In genomic region chr9:89172398-89172797, GRCh38 we compare ENCODE assay signal across 21 cellular contexts. TPM values are rescaled to one million over a fixed set of nuclear protein-coding genes. Genes with fewer than 3 reads are reported as not detected.
DNase-seq lines count a peak whose midpoint lies in the region; ATAC-seq, FAIRE-seq and TF ChIP-seq lines count a peak whose summit lies in the region.
"Had no signal": no experiment of that assay in that cellular context is flagged by ENCODE, and none has a peak within 500 bp of the region (broad histone marks: within the 10 kb centered on the region; RNA-seq: fewer than 3 reads in every experiment).

No MANE protein-coding gene starts in this region.

- POLR2A ChIA-PET in HEK293 (lab: Yijun Ruan, JAX) = no interaction called here

- no peak overlapping the region for H3K27ac ChIP-seq in HEK293 (ENCODE audit: extremely low read depth, low read depth, low read length)
- peak overlapping the region in 3 of 5 donors; percentile 43 to 69 (median 53) for H3K27ac ChIP-seq in adrenal gland
- H3K27ac ChIP-seq: 22Rv1, A549, BLaER1 had no signal

- TF ChIP-seq CTCF in HEK293 (tag by site-specific recombination; IDR thresholded peaks at IDR 0.05) (no peak), adrenal gland (IDR thresholded peaks at IDR 0.05) (no peak)

- in situ Hi-C loops in ACHN (cut with HindIII; ENCODE audit: low pct_ligation_motif_present, low pct_unique_long_range_greater_than_20kb, low sequenced_read_pairs) = no loop called here

- CTCF ChIA-PET in HEK293 (lab: Yijun Ruan, JAX) = no interaction called here

- peak; percentile 55 for FAIRE-seq in urothelium cell line (lab: Jason Lieb, UNC)
- FAIRE-seq: A549, D721Med, G401.6, GM12891, GM19239 had no signal

- H3K4me1 ChIP-seq in HEK293 (ENCODE audit: control insufficient read depth, insufficient read depth, low read length) (no peaks in the 10 kb centered on the region), adrenal gland (replicated peaks in 1 of 2) (peaks cover 29 to 30% of the 10 kb centered on the region in 2 donors)
- H3K4me1 ChIP-seq: A549, BLaER1 had no signal

- ATAC-seq in GM21360 (IDR thresholded peaks at IDR 0.05; ENCODE audit: unreplicated experiment) = no peak

- H3K27me3 ChIP-seq in adrenal gland = no peaks in the 10 kb centered on the region
- H3K27me3 ChIP-seq: BE2C had no signal

- H3K4me3 ChIP-seq in HEK293 (ENCODE audit: low read depth, low read length) (no peak overlapping the region), adrenal gland (no peak overlapping the region)
- H3K4me3 ChIP-seq: A549, BLaER1 had no signal

- DNase-seq in adrenal gland (no peak), urothelium cell line (ENCODE audit: low spot score) (no peak), NCI-H2107 treated with DMSO at 0.1 percent for 48 hours (lab: John Stamatoyannopoulos, UW; ENCODE audit: unreplicated experiment) (no peak), ACHN (no peak)
- DNase-seq: BE2C; C1 segment of cervical spinal cord; CD4-positive, alpha-beta memory T cell; CD4-positive, CD25-positive, alpha-beta regulatory T cell; CD8-positive, alpha-beta memory T cell; DMS79 treated with DMSO at 0.1 percent for 48 hours; GF-D8 had no signal

- intact Hi-C loops in adrenal gland (cut with DNase I) = no loop called here

- WGBS in adrenal gland, 4 donors = 57 to 79% (median 67%) methylated on average over 2 of the region's 2 CpGs

- H3K36me3 ChIP-seq in HEK293 (ENCODE audit: control insufficient read depth in 2 of 2, insufficient read depth in 1 of 2, low read length in 2 of 2) (no peaks in the 10 kb centered on the region), adrenal gland (replicated peaks in 1 of 2) (no peaks in the 10 kb centered on the region)
- H3K36me3 ChIP-seq: BLaER1 had no signal

- TF ChIP-seq POLR2A in adrenal gland (IDR thresholded peaks at IDR 0.05) = no peak

- H3K9me3 ChIP-seq in HEK293 (ENCODE audit: control insufficient read depth, insufficient read depth, low read depth, low read length) (no peaks in the 10 kb centered on the region), adrenal gland (replicated peaks in 1 of 3) (no peaks in the 10 kb centered on the region)
- H3K9me3 ChIP-seq: A549, BE2C, BLaER1 had no signal

TF ChIP-seq in HEK293, 187 proteins besides CTCF, POLR2A, EP300 and RAD21:
- TF ChIP-seq, protein P1, sequence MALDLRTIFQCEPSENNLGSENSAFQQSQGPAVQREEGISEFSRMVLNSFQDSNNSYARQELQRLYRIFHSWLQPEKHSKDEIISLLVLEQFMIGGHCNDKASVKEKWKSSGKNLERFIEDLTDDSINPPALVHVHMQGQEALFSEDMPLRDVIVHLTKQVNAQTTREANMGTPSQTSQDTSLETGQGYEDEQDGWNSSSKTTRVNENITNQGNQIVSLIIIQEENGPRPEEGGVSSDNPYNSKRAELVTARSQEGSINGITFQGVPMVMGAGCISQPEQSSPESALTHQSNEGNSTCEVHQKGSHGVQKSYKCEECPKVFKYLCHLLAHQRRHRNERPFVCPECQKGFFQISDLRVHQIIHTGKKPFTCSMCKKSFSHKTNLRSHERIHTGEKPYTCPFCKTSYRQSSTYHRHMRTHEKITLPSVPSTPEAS (tag by site-specific recombination; IDR thresholded peaks at IDR 0.05) = peak; percentile 85
- TF ChIP-seq ZFHX2 (tag by site-specific recombination; conservative IDR thresholded peaks at IDR 0.05) = peak; percentile 56
- no peak for TF ChIP-seq ZBTB1 (tag by site-specific recombination; IDR thresholded peaks at IDR 0.05)
- peak; percentile 61 for TF ChIP-seq EGR2 (tag by site-specific recombination; IDR thresholded peaks at IDR 0.05; ENCODE audit: low read depth)

RNA-seq across cellular contexts. Expression of gene SHC3, which starts 6.2 kb away (rescaled TPM):
- 10 to 100 TPM; 16.0 to 56.7 (median 21.8) TPM for total RNA-seq in adrenal gland
- polyA plus RNA-seq in adrenal gland = 10 to 100 TPM in 1 of 3 donors, 1 to 10 TPM in 2; 5.6 to 10.9 (median 7.0) TPM
- total RNA-seq: CD4-positive, CD25-positive, alpha-beta regulatory T cell; CD8-positive, alpha-beta memory T cell had no signal
- polyA plus RNA-seq: CD14-positive monocyte; CD4-positive, alpha-beta memory T cell; CD4-positive, CD25-positive, alpha-beta regulatory T cell; CD8-positive, alpha-beta memory T cell had no signal
